Comparison of ENCODE assay signal across 9 cellular contexts in genomic region chr2:240569523-240569997, GRCh38. TPM values are rescaled to one million over a fixed set of nuclear protein-coding genes. Genes with fewer than 3 reads are reported as not detected.
DNase-seq lines count a peak whose midpoint lies in the region; ATAC-seq, FAIRE-seq and TF ChIP-seq lines count a peak whose summit lies in the region.
"Had no signal": no experiment of that assay in that cellular context is flagged by ENCODE, and none has a peak within 500 bp of the region (broad histone marks: within the 10 kb centered on the region; RNA-seq: fewer than 3 reads in every experiment).

No MANE protein-coding gene starts in this region.

- H3K27ac ChIP-seq in CD8-positive, alpha-beta T cell (ENCODE audit: low read depth, low read length): peak overlapping the region; percentile 36
- no peak overlapping the region for H3K27ac ChIP-seq in SJSA1
- peak overlapping the region; percentile 27 to 98 (median 95) for H3K27ac ChIP-seq in esophagus squamous epithelium
- H3K27ac ChIP-seq in pancreas: peak overlapping the region in 3 of 4 donors; percentile 38 to 58 (median 48)

- no peaks in the 10 kb centered on the region for H3K9me3 Mint-ChIP-seq in CD8-positive, alpha-beta T cell

- peaks cover 59% of the 10 kb centered on the region for H3K4me1 Mint-ChIP-seq in CD8-positive, alpha-beta T cell (ENCODE audit: low read depth)

- POLR2A ChIA-PET in CD8-positive, alpha-beta T cell (lab: Charles Lee): interaction anchor here (1.2 to 3.7 kb wide), 5 partner anchors 9 to 52 kb away, joined by 6 to 46 read pairs (median 12); partner anchors contain the start of gene CAPN10

- no peak for TF ChIP-seq POLR2A in esophagus squamous epithelium (IDR thresholded peaks at IDR 0.05)

- H3K36me3 Mint-ChIP-seq in CD8-positive, alpha-beta T cell: peaks cover 24% of the 10 kb centered on the region

- CTCF ChIA-PET in CD8-positive, alpha-beta T cell (lab: Charles Lee): interaction anchor here (0.8 to 1.3 kb wide), 4 partner anchors 10 to 53 kb away, joined by 4 to 8 read pairs (median 6); partner anchors contain the start of gene CAPN10

- peak overlapping the region; percentile 85 for H3K27ac Mint-ChIP-seq in CD8-positive, alpha-beta T cell

- H3K36me3 ChIP-seq in CD8-positive, alpha-beta T cell (ENCODE audit: insufficient read depth, low read length): no peaks in the 10 kb centered on the region
- H3K36me3 ChIP-seq in SJSA1 (peaks cover 11% of the 10 kb centered on the region), esophagus squamous epithelium (peaks cover under 1 to 32% (median 9%) of the 10 kb centered on the region in 3 donors), pancreas (peaks cover 0 to 3% (median 2%) of the 10 kb centered on the region in 3 donors)

- intact Hi-C loops in CD8-positive, alpha-beta T cell (cut with DNase I, micrococcal nuclease): loop anchor here (5.0 to 10.0 kb wide), 10 partner anchors 53 to 1165 kb away; partner anchors contain the start of genes FARP2 (in 2 of the 2), ING5 (in 2 of the 2), HDAC4 (in 1 of the 2) and MTERF4 (in 1 of the 2)
- intact Hi-C loops in esophagus squamous epithelium (cut with DNase I) (no loop called here), pancreas (cut with DNase I) (no loop called here)

- DNase-seq in CD8-positive, alpha-beta T cell: peak in 1 of 7 experiments; percentile 53
- DNase-seq in SJSA1 (ENCODE audit: low read depth in 1 of 2, low spot score in 2 of 2) (no peak), esophagus squamous epithelium (lab: John Stamatoyannopoulos, UW) (no peak), pancreas (peak in 1 of 6 donors; percentile 30), C1 segment of cervical spinal cord (lab: John Stamatoyannopoulos, UW) (no peak), KG1 (lab: John Stamatoyannopoulos, UW) (no peak), NCI-H2227 treated with DMSO at 0.1 percent for 48 hours (lab: John Stamatoyannopoulos, UW) (no peak)

- H3K4me3 Mint-ChIP-seq in CD8-positive, alpha-beta T cell: peak overlapping the region; percentile 85

- TF ChIP-seq CTCF in CD8-positive, alpha-beta T cell (IDR thresholded peaks at IDR 0.05): no peak
- TF ChIP-seq CTCF in esophagus squamous epithelium (IDR thresholded peaks at IDR 0.05) (no peak), pancreas (IDR thresholded peaks at IDR 0.05) (no peak)

- H3K4me1 ChIP-seq in CD8-positive, alpha-beta T cell (ENCODE audit: insufficient read depth, low read length): peaks cover 57% of the 10 kb centered on the region
- H3K4me1 ChIP-seq in SJSA1 (replicated peaks) (peaks cover 51% of the 10 kb centered on the region), esophagus squamous epithelium (peaks cover 45 to 80% (median 51%) of the 10 kb centered on the region in 3 donors), pancreas (peaks cover 15 to 35% (median 31%) of the 10 kb centered on the region in 3 donors)

- WGBS in esophagus squamous epithelium, 2 donors: 20 to 83% methylated on average over 1 to 2 of the region's 9 CpGs
- whole genome bisulfite sequencing in pancreas, 2 donors: 40 to 51% methylated on average over 9 of the region's 9 CpGs

- ATAC-seq in CD8-positive, alpha-beta T cell: no peak
- no peak for ATAC-seq in pancreas
- no peak for ATAC-seq in GM21390 (IDR thresholded peaks at IDR 0.05; ENCODE audit: unreplicated experiment)

- no peaks in the 10 kb centered on the region for H3K27me3 Mint-ChIP-seq in CD8-positive, alpha-beta T cell (ENCODE audit: low read depth)

- H3K4me3 ChIP-seq in CD8-positive, alpha-beta T cell (ENCODE audit: low read depth, low read length): peak overlapping the region; percentile 77
- peak overlapping the region; percentile 61 for H3K4me3 ChIP-seq in SJSA1
- H3K4me3 ChIP-seq in esophagus squamous epithelium: peak overlapping the region; percentile 51 to 94 (median 70)
- peak overlapping the region; percentile 67 to 91 (median 82) for H3K4me3 ChIP-seq in pancreas

- H3K9me3 ChIP-seq in CD8-positive, alpha-beta T cell (ENCODE audit: low read length): no peaks in the 10 kb centered on the region
- H3K9me3 ChIP-seq in SJSA1 (replicated peaks) (peaks cover 3% of the 10 kb centered on the region; the same call in 1 of the 2 replicates), esophagus squamous epithelium (no peaks in the 10 kb centered on the region), pancreas (no peaks in the 10 kb centered on the region)

- no peak for FAIRE-seq in pancreas (lab: Jason Lieb, UNC)
- FAIRE-seq: TTC549 had no signal

- H3K27me3 ChIP-seq in CD8-positive, alpha-beta T cell (ENCODE audit: insufficient read depth, low read length): no peaks in the 10 kb centered on the region
- H3K27me3 ChIP-seq in SJSA1 (replicated peaks) (no peaks in the 10 kb centered on the region), esophagus squamous epithelium (no peaks in the 10 kb centered on the region), pancreas (no peaks in the 10 kb centered on the region)

RNA-seq across cellular contexts. Expression of gene RNPEPL1, which starts 1.3 kb away (rescaled TPM):
- 10 to 100 TPM; 73.3 to 75.0 TPM for total RNA-seq in CD8-positive, alpha-beta T cell
- 14.3 and 14.9 TPM in 2 replicates for total RNA-seq in SJSA1 (2014; rRNA removed; shearing (Covaris generic))
- total RNA-seq in esophagus squamous epithelium (10 to 100 TPM; 41.9 to 96.5 (median 48.1) TPM), pancreas (10 to 100 TPM; 37.1 to 48.5 (median 39.6) TPM)
- 100 to 1,000 TPM in 1 of 2 donors, 10 to 100 TPM in 1; 80.3 to 195 TPM for polyA plus RNA-seq in pancreas

RNA-seq across cellular contexts. Expression of gene DUSP28, which starts 9.4 kb away (rescaled TPM):
- 10 to 100 TPM; 16.4 to 17.3 TPM for total RNA-seq in CD8-positive, alpha-beta T cell
- 3.9 and 8.6 TPM in 2 replicates for total RNA-seq in SJSA1 (2014; rRNA removed; shearing (Covaris generic))
- total RNA-seq in esophagus squamous epithelium (10 to 100 TPM in 1 of 4 donors, 1 to 10 TPM in 3; 2.0 to 10.5 (median 5.3) TPM), pancreas (1 to 10 TPM; 1.6 to 3.5 (median 2.4) TPM)
- 1 to 10 TPM; 2.6 to 5.0 TPM for polyA plus RNA-seq in pancreas

RNA-seq across cellular contexts. Expression of gene ANKMY1, which starts 11.8 kb away (rescaled TPM):
- total RNA-seq in CD8-positive, alpha-beta T cell: 10 to 100 TPM; 23.4 to 23.9 TPM
- total RNA-seq in SJSA1 (2014; rRNA removed; shearing (Covaris generic)): 8.1 and 18.8 TPM in 2 replicates
- total RNA-seq in esophagus squamous epithelium (10 to 100 TPM in 3 of 4 donors, 1 to 10 TPM in 1; 8.2 to 23.8 (median 17.1) TPM), pancreas (10 to 100 TPM in 4 of 6 donors, 1 to 10 TPM in 2; 6.9 to 11.8 (median 10.3) TPM)
- 10 to 100 TPM; 11.3 to 20.1 TPM for polyA plus RNA-seq in pancreas

RNA-seq across cellular contexts. Expression of gene CAPN10, which starts 17.0 kb away (rescaled TPM):
- 10 to 100 TPM; 65.9 to 68.9 TPM for total RNA-seq in CD8-positive, alpha-beta T cell
- 17.7 and 34.0 TPM in 2 replicates for total RNA-seq in SJSA1 (2014; rRNA removed; shearing (Covaris generic))
- total RNA-seq in esophagus squamous epithelium (10 to 100 TPM in 3 of 4 donors, 1 to 10 TPM in 1; 9.9 to 23.3 (median 13.7) TPM), pancreas (10 to 100 TPM in 3 of 6 donors, 1 to 10 TPM in 3; 8.6 to 19.0 (median 10.9) TPM)
- 10 to 100 TPM; 47.0 to 49.3 TPM for polyA plus RNA-seq in pancreas

RNA-seq across cellular contexts. Expression of gene GPR35, which starts 55.7 kb away (rescaled TPM):
- total RNA-seq in CD8-positive, alpha-beta T cell: 10 to 100 TPM; 17.5 to 18.7 TPM
- 0.13 TPM in 1 of 2 replicates, not detected in the other for total RNA-seq in SJSA1 (2014; rRNA removed; shearing (Covaris generic))
- total RNA-seq in esophagus squamous epithelium: 1 to 10 TPM in 3 of 4 donors, under 1 TPM in 1; 0.31 to 3.2 (median 1.3) TPM
- total RNA-seq in pancreas: 1 to 10 TPM in 2 of 6 donors, under 1 TPM in 4; 0.35 to 1.4 (median 0.84) TPM
- 1 to 10 TPM; 4.1 to 4.6 TPM for polyA plus RNA-seq in pancreas

Comparison
In these comparisons a context has a peak if more than half of its experiments do, and no peak if none do; other contexts are left out.
1. intact Hi-C loops: an anchor here in CD8-positive, alpha-beta T cell (5.0 to 10.0 kb wide); none called in esophagus squamous epithelium and pancreas.